Comparison of ENCODE assay signal across 29 cellular contexts in the genomic region with DNA sequence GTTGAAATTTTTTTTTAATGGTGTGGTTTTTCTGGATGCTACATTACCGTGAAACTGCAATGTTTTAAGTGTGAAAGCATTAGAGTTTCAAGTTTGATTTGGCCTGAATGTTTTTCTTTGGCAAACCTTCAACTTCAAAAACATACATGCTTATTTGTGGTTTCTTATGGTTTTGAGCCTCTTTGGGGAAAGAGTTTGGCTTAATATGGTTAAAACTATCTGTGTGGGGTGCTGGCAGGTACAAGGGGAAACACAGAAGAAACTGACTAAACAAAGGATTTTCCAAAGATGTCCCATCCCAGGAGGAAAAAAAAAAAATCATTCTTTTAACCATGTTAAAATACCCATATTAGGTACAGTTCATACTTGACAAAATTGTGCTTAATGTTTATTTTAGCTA.
"Had no signal": no experiment of that assay in that cellular context is flagged by ENCODE, and none has a peak within 500 bp of the region (broad histone marks: within the 10 kb centered on the region; RNA-seq: fewer than 3 reads in every experiment).

No MANE protein-coding gene starts in this region.

- DNase-seq: activated CD4-positive, alpha-beta memory T cell treated with anti-CD3 and anti-CD28 coated beads, Interleukin-2, amount 10 ng/mL, durations not matched to agents 7 days and 5 days; activated CD4-positive, alpha-beta T cell treated with anti-CD3 and anti-CD28 coated beads, Interleukin-2, amount 10 ng/mL, durations not matched to agents 24 days and 14 days; activated CD4-positive, CD25-positive, alpha-beta regulatory T cell treated with anti-CD3 and anti-CD28 coated beads, Interleukin-2, amount 50 U/mL, for 72 hours; activated CD8-positive, alpha-beta memory T cell treated with anti-CD3 and anti-CD28 coated beads, Interleukin-2, amount 50 U/mL, for 48 hours; activated gamma-delta T cell treated with Interleukin-2 at 50 U/mL for 16 hours; activated naive CD8-positive, alpha-beta T cell treated with anti-CD3 and anti-CD28 coated beads, Interleukin-2, amount 50 U/mL, for 24 hours; activated T-cell treated with anti-CD3 and anti-CD28 coated beads, Interleukin-2, amount 50 U/mL, for 24 hours; amygdala; body of pancreas; dorsolateral prefrontal cortex; effector memory CD4-positive, alpha-beta T cell; erythroblast; foreskin keratinocyte; heart left ventricle; hypothalamus; immature natural killer cell; naive B cell; nucleus accumbens; right cardiac atrium; spleen; stimulated activated CD4-positive, alpha-beta T cell treated with anti-CD3 and anti-CD28 coated beads, Interleukin-2, amount 100 ng/mL, for 48 hours; T-helper 2 cell; upper lobe of left lung had no signal

- H3K27me3 ChIP-seq: body of pancreas, dorsolateral prefrontal cortex, foreskin keratinocyte, heart left ventricle, spleen, upper lobe of left lung, vagina had no signal

- H3K27ac Mint-ChIP-seq: activated CD4-positive, alpha-beta memory T cell treated with anti-CD3 and anti-CD28 coated beads, Interleukin-2, amount 10 ng/mL, durations not matched to agents 7 days and 5 days; activated CD4-positive, alpha-beta T cell treated with anti-CD3 and anti-CD28 coated beads, Interleukin-2, amount 10 ng/mL, durations not matched to agents 24 days and 14 days; activated naive CD4-positive, alpha-beta T cell treated with anti-CD3 and anti-CD28 coated beads, Interleukin-2, amount 50 U/mL, for 24 hours; activated naive CD8-positive, alpha-beta T cell treated with anti-CD3 and anti-CD28 coated beads, Interleukin-2, amount 50 U/mL, for 24 hours; activated T-cell treated with anti-CD3 and anti-CD28 coated beads, Interleukin-2, amount 50 U/mL, for 24 hours; immature natural killer cell; mesothelial cell of epicardium; naive B cell; stimulated activated effector memory CD8-positive, alpha-beta T cell treated with anti-CD3 and anti-CD28 coated beads, Interleukin-12 subunit alpha, Interleukin-12 subunit beta, amount 100 ng/mL, for 72 hours; stimulated activated naive CD8-positive, alpha-beta T cell treated with anti-CD3 and anti-CD28 coated beads, Interleukin-15, Interleukin-2, amounts not matched to agents 100 ng/mL and 50 ng/mL, for 24 hours had no signal

- ATAC-seq: activated naive CD8-positive, alpha-beta T cell treated with anti-CD3 and anti-CD28 coated beads, Interleukin-2, amount 50 U/mL, for 24 hours; body of pancreas; foreskin keratinocyte; heart left ventricle; right cardiac atrium; stimulated activated effector memory CD8-positive, alpha-beta T cell treated with anti-CD3 and anti-CD28 coated beads, Interleukin-12 subunit alpha, Interleukin-12 subunit beta, amount 100 ng/mL, for 72 hours had no signal

- H3K36me3 Mint-ChIP-seq: activated naive CD4-positive, alpha-beta T cell treated with anti-CD3 and anti-CD28 coated beads, Interleukin-2, amount 50 U/mL, for 24 hours; naive B cell; stimulated activated effector memory CD8-positive, alpha-beta T cell treated with anti-CD3 and anti-CD28 coated beads, Interleukin-12 subunit alpha, Interleukin-12 subunit beta, amount 100 ng/mL, for 72 hours had no signal

- H3K36me3 ChIP-seq: heart left ventricle, spleen, upper lobe of left lung, vagina had no signal

- H3K9me3 ChIP-seq: body of pancreas, vagina had no signal

- H3K4me1 ChIP-seq: body of pancreas, foreskin keratinocyte, heart left ventricle, spleen, upper lobe of left lung, vagina had no signal

- H3K27me3 Mint-ChIP-seq: activated CD4-positive, alpha-beta memory T cell treated with anti-CD3 and anti-CD28 coated beads, Interleukin-2, amount 10 ng/mL, durations not matched to agents 7 days and 5 days; activated CD4-positive, alpha-beta T cell treated with anti-CD3 and anti-CD28 coated beads, Interleukin-2, amount 10 ng/mL, durations not matched to agents 24 days and 14 days; activated naive CD4-positive, alpha-beta T cell treated with anti-CD3 and anti-CD28 coated beads, Interleukin-2, amount 50 U/mL, for 24 hours; activated naive CD8-positive, alpha-beta T cell treated with anti-CD3 and anti-CD28 coated beads, Interleukin-2, amount 50 U/mL, for 24 hours; activated T-cell treated with anti-CD3 and anti-CD28 coated beads, Interleukin-2, amount 50 U/mL, for 24 hours; naive B cell; stimulated activated naive CD8-positive, alpha-beta T cell treated with anti-CD3 and anti-CD28 coated beads, Interleukin-15, Interleukin-2, amounts not matched to agents 100 ng/mL and 50 ng/mL, for 24 hours had no signal

- H3K4me3 ChIP-seq: body of pancreas, coronary artery, dorsolateral prefrontal cortex, heart left ventricle, spleen, upper lobe of left lung, vagina had no signal

- H3K4me3 Mint-ChIP-seq: activated CD4-positive, alpha-beta memory T cell treated with anti-CD3 and anti-CD28 coated beads, Interleukin-2, amount 10 ng/mL, durations not matched to agents 7 days and 5 days; activated CD4-positive, alpha-beta T cell treated with anti-CD3 and anti-CD28 coated beads, Interleukin-2, amount 10 ng/mL, durations not matched to agents 24 days and 14 days; activated naive CD4-positive, alpha-beta T cell treated with anti-CD3 and anti-CD28 coated beads, Interleukin-2, amount 50 U/mL, for 24 hours; activated naive CD8-positive, alpha-beta T cell treated with anti-CD3 and anti-CD28 coated beads, Interleukin-2, amount 50 U/mL, for 24 hours; activated T-cell treated with anti-CD3 and anti-CD28 coated beads, Interleukin-2, amount 50 U/mL, for 24 hours; immature natural killer cell; mesothelial cell of epicardium; naive B cell; stimulated activated effector memory CD8-positive, alpha-beta T cell treated with anti-CD3 and anti-CD28 coated beads, Interleukin-12 subunit alpha, Interleukin-12 subunit beta, amount 100 ng/mL, for 72 hours; stimulated activated naive CD8-positive, alpha-beta T cell treated with anti-CD3 and anti-CD28 coated beads, Interleukin-15, Interleukin-2, amounts not matched to agents 100 ng/mL and 50 ng/mL, for 24 hours had no signal

- H3K4me1 Mint-ChIP-seq: activated CD4-positive, alpha-beta memory T cell treated with anti-CD3 and anti-CD28 coated beads, Interleukin-2, amount 10 ng/mL, durations not matched to agents 7 days and 5 days; activated CD4-positive, alpha-beta T cell treated with anti-CD3 and anti-CD28 coated beads, Interleukin-2, amount 10 ng/mL, durations not matched to agents 24 days and 14 days; activated naive CD4-positive, alpha-beta T cell treated with anti-CD3 and anti-CD28 coated beads, Interleukin-2, amount 50 U/mL, for 24 hours; activated naive CD8-positive, alpha-beta T cell treated with anti-CD3 and anti-CD28 coated beads, Interleukin-2, amount 50 U/mL, for 24 hours; immature natural killer cell; mesothelial cell of epicardium; naive B cell; stimulated activated effector memory CD8-positive, alpha-beta T cell treated with anti-CD3 and anti-CD28 coated beads, Interleukin-12 subunit alpha, Interleukin-12 subunit beta, amount 100 ng/mL, for 72 hours had no signal

- H3K27ac ChIP-seq: body of pancreas, coronary artery, dorsolateral prefrontal cortex, foreskin keratinocyte, heart left ventricle, spleen, upper lobe of left lung, vagina had no signal
